Comparison of ENCODE assay signal across 1 cellular context in the genomic region with DNA sequence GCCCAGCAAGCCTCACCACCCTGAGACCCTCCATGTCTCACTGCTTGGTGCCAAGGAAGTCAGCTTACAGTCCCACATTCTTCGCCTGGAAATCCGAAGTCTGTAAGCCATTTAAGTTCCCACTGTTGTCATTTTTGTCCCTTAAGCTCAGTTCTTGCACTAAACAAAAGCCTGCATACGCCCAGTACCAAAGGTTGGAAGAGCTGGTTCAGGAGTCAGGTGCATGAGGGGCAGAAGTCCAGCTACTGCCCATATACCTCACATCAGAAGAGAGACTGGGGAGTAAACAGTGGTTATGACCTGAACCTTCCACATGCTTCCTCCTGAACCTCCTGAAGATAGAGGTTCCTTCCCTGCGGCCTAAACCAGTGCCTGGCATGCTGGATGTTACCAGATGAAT.
TF ChIP-seq lines count a peak whose summit lies in the region.

No MANE protein-coding gene starts in this region.

TF ChIP-seq in HepG2, 621 proteins besides CTCF, POLR2A, EP300 and RAD21 (continued from another document):
- TF ChIP-seq, protein P1, sequence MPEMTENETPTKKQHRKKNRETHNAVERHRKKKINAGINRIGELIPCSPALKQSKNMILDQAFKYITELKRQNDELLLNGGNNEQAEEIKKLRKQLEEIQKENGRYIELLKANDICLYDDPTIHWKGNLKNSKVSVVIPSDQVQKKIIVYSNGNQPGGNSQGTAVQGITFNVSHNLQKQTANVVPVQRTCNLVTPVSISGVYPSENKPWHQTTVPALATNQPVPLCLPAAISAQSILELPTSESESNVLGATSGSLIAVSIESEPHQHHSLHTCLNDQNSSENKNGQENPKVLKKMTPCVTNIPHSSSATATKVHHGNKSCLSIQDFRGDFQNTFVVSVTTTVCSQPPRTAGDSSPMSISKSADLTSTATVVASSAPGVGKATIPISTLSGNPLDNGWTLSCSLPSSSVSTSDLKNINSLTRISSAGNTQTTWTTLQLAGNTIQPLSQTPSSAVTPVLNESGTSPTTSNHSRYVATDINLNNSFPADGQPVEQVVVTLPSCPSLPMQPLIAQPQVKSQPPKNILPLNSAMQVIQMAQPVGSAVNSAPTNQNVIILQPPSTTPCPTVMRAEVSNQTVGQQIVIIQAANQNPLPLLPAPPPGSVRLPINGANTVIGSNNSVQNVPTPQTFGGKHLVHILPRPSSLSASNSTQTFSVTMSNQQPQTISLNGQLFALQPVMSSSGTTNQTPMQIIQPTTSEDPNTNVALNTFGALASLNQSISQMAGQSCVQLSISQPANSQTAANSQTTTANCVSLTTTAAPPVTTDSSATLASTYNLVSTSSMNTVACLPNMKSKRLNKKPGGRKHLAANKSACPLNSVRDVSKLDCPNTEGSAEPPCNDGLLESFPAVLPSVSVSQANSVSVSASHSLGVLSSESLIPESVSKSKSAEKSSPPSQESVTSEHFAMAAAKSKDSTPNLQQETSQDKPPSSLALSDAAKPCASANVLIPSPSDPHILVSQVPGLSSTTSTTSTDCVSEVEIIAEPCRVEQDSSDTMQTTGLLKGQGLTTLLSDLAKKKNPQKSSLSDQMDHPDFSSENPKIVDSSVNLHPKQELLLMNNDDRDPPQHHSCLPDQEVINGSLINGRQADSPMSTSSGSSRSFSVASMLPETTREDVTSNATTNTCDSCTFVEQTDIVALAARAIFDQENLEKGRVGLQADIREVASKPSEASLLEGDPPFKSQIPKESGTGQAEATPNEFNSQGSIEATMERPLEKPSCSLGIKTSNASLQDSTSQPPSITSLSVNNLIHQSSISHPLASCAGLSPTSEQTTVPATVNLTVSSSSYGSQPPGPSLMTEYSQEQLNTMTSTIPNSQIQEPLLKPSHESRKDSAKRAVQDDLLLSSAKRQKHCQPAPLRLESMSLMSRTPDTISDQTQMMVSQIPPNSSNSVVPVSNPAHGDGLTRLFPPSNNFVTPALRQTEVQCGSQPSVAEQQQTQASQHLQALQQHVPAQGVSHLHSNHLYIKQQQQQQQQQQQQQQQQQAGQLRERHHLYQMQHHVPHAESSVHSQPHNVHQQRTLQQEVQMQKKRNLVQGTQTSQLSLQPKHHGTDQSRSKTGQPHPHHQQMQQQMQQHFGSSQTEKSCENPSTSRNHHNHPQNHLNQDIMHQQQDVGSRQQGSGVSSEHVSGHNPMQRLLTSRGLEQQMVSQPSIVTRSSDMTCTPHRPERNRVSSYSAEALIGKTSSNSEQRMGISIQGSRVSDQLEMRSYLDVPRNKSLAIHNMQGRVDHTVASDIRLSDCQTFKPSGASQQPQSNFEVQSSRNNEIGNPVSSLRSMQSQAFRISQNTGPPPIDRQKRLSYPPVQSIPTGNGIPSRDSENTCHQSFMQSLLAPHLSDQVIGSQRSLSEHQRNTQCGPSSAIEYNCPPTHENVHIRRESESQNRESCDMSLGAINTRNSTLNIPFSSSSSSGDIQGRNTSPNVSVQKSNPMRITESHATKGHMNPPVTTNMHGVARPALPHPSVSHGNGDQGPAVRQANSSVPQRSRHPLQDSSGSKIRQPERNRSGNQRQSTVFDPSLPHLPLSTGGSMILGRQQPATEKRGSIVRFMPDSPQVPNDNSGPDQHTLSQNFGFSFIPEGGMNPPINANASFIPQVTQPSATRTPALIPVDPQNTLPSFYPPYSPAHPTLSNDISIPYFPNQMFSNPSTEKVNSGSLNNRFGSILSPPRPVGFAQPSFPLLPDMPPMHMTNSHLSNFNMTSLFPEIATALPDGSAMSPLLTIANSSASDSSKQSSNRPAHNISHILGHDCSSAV (CRISPR knock-in tag; IDR thresholded peaks at IDR 0.05; ENCODE audit: borderline replicate concordance), result no peak
- TF ChIP-seq EZH2 (conservative IDR thresholded peaks at IDR 0.05; ENCODE audit: low read depth, low read length) (no peak), SAP130 (CRISPR knock-in tag; IDR thresholded peaks at IDR 0.05; ENCODE audit: low read depth) (no peak), KAT7 (CRISPR knock-in tag; IDR thresholded peaks at IDR 0.05; ENCODE audit: borderline replicate concordance) (no peak), ZNF629 (CRISPR knock-in tag; conservative IDR thresholded peaks at IDR 0.05) (no peak), ZNF234 (CRISPR knock-in tag; conservative IDR thresholded peaks at IDR 0.05) (no peak), FOXO1 (CRISPR knock-in tag; IDR thresholded peaks at IDR 0.05) (no peak), TBX3 (IDR thresholded peaks at IDR 0.05; ENCODE audit: borderline replicate concordance) (no peak), ZNF775 (CRISPR knock-in tag; IDR thresholded peaks at IDR 0.05; ENCODE audit: borderline replicate concordance) (no peak)
- TF ChIP-seq, protein P2, sequence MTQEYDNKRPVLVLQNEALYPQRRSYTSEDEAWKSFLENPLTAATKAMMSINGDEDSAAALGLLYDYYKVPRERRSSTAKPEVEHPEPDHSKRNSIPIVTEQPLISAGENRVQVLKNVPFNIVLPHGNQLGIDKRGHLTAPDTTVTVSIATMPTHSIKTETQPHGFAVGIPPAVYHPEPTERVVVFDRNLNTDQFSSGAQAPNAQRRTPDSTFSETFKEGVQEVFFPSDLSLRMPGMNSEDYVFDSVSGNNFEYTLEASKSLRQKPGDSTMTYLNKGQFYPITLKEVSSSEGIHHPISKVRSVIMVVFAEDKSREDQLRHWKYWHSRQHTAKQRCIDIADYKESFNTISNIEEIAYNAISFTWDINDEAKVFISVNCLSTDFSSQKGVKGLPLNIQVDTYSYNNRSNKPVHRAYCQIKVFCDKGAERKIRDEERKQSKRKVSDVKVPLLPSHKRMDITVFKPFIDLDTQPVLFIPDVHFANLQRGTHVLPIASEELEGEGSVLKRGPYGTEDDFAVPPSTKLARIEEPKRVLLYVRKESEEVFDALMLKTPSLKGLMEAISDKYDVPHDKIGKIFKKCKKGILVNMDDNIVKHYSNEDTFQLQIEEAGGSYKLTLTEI (CRISPR knock-in tag; conservative IDR thresholded peaks at IDR 0.05), result no peak
- TF ChIP-seq, protein P3, sequence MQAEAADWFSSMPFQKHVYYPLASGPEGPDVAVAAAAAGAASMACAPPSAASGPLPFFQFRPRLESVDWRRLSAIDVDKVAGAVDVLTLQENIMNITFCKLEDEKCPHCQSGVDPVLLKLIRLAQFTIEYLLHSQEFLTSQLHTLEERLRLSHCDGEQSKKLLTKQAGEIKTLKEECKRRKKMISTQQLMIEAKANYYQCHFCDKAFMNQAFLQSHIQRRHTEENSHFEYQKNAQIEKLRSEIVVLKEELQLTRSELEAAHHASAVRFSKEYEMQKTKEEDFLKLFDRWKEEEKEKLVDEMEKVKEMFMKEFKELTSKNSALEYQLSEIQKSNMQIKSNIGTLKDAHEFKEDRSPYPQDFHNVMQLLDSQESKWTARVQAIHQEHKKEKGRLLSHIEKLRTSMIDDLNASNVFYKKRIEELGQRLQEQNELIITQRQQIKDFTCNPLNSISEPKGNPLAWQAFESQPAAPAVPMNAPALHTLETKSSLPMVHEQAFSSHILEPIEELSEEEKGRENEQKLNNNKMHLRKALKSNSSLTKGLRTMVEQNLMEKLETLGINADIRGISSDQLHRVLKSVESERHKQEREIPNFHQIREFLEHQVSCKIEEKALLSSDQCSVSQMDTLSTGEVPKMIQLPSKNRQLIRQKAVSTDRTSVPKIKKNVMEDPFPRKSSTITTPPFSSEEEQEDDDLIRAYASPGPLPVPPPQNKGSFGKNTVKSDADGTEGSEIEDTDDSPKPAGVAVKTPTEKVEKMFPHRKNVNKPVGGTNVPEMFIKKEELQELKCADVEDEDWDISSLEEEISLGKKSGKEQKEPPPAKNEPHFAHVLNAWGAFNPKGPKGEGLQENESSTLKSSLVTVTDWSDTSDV (CRISPR knock-in tag; IDR thresholded peaks at IDR 0.05), result no peak
- TF ChIP-seq, protein P4, sequence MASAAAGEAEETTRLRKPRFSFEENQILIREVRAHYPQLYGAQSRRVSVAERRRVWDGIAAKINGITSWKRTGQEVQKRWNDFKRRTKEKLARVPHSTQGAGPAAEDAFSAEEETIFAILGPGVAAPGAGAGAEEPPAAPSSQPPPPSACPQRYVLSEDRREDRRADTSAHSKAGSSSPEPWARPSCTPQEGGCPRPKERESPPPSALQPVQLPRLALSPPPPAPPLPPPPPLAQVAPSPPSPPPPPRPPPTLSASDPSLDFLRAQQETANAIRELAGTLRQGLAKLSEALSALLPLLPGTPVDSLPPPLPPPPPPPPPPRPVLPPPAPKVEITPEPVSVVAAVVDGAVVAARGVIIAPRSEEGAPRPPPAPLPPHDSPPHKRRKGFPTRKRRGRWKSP (CRISPR knock-in tag; IDR thresholded peaks at IDR 0.05), result no peak
- TF ChIP-seq, protein P5, sequence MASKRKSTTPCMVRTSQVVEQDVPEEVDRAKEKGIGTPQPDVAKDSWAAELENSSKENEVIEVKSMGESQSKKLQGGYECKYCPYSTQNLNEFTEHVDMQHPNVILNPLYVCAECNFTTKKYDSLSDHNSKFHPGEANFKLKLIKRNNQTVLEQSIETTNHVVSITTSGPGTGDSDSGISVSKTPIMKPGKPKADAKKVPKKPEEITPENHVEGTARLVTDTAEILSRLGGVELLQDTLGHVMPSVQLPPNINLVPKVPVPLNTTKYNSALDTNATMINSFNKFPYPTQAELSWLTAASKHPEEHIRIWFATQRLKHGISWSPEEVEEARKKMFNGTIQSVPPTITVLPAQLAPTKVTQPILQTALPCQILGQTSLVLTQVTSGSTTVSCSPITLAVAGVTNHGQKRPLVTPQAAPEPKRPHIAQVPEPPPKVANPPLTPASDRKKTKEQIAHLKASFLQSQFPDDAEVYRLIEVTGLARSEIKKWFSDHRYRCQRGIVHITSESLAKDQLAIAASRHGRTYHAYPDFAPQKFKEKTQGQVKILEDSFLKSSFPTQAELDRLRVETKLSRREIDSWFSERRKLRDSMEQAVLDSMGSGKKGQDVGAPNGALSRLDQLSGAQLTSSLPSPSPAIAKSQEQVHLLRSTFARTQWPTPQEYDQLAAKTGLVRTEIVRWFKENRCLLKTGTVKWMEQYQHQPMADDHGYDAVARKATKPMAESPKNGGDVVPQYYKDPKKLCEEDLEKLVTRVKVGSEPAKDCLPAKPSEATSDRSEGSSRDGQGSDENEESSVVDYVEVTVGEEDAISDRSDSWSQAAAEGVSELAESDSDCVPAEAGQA (IDR thresholded peaks at IDR 0.05; ENCODE audit: low read depth), result no peak
- TF ChIP-seq, protein P5 (CRISPR knock-in tag; IDR thresholded peaks at IDR 0.05; ENCODE audit: borderline replicate concordance), result no peak
